9 cellular contexts compared by ENCODE assay signal in the genomic region with DNA sequence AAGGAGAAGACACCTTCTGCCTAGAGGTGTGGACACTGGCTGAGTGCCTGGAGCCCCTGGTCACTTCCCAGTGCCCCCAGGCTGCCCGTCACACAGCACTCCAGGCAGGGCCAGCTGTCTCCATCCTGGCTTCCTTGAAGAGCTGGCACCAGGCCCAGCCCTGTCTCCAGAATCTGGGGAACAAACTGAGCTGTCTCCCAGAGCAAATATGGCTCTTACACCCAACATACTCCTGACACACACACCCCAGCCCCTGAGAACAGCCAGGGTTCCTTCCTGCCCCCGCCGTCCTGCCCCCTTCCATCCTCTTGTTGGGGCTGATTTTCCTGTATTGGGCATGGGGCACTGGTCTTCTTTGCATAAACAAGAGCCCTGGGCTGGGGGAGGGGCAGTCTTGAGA. TPM values are rescaled to one million over a fixed set of nuclear protein-coding genes. Genes with fewer than 3 reads are reported as not detected.
A peak's percentile ranks its signal among the peaks of the same experiment; 100 is the strongest.
DNase-seq lines count a peak whose midpoint lies in the region; ATAC-seq and TF ChIP-seq lines count a peak whose summit lies in the region.
"Had no signal": no experiment of that assay in that cellular context is flagged by ENCODE, and none has a peak within 500 bp of the region (broad histone marks: within the 10 kb centered on the region; RNA-seq: fewer than 3 reads in every experiment).

No MANE protein-coding gene starts in this region.

- TF ChIP-seq CTCF in upper lobe of right lung (IDR thresholded peaks at IDR 0.05): no peak

- ATAC-seq in Right ventricle myocardium inferior (peak; percentile 34), upper lobe of right lung (peak; percentile 3)

- intact Hi-C loops in Right ventricle myocardium inferior (cut with DNase I) (no loop called here), cardiac septum (cut with DNase I) (no loop called here), upper lobe of right lung (cut with DNase I) (no loop called here)

- DNase-seq in Right ventricle myocardium inferior (ENCODE audit: missing footprints) (no peak), cardiac septum (ENCODE audit: low spot score) (no peak), medulla oblongata (ENCODE audit: extremely low spot score) (peak; percentile 72), upper lobe of right lung (no peak), SK-N-DZ (ENCODE audit: low spot score) (no peak), RKO (ENCODE audit: low spot score) (no peak)
- DNase-seq in stimulated activated CD4-positive, alpha-beta T cell treated with anti-CD3 and anti-CD28 coated beads, Interleukin-2, amount 100 ng/mL, for 24 hours: no peak
- DNase-seq: DMS53 had no signal

- H3K36me3 ChIP-seq in upper lobe of right lung: no peaks in the 10 kb centered on the region

- H3K4me1 ChIP-seq in upper lobe of right lung: peaks cover 48% of the 10 kb centered on the region

- H3K27ac ChIP-seq in angular gyrus (ENCODE audit: low read depth, low read length) (peak overlapping the region; percentile 74), upper lobe of right lung (no peak overlapping the region)

- no peaks in the 10 kb centered on the region for H3K9me3 ChIP-seq in upper lobe of right lung

- no peaks in the 10 kb centered on the region for H3K27me3 ChIP-seq in upper lobe of right lung

- H3K4me3 ChIP-seq in upper lobe of right lung: no peak overlapping the region

RNA-seq across cellular contexts. Expression of a gene that starts 9.1 kb away (rescaled TPM):
- total RNA-seq in Right ventricle myocardium inferior (15.9 TPM), cardiac septum (10.1 TPM), upper lobe of right lung (28.4 TPM)
- polyA plus RNA-seq in SK-N-DZ (2014; cell fraction: cytosol; rRNA removed): 25.8 and 39.1 TPM in 2 replicates
- polyA plus RNA-seq in SK-N-DZ (2014; cell fraction: nucleus; rRNA removed): 15.7 and 16.5 TPM in 2 replicates

RNA-seq across cellular contexts. Expression of a gene that starts 18.6 kb away (rescaled TPM):
- total RNA-seq in Right ventricle myocardium inferior: 19.4 TPM
- total RNA-seq in cardiac septum: 27.6 TPM
- total RNA-seq in upper lobe of right lung: 40.8 TPM
- 71.2 and 88.7 TPM in 2 replicates for polyA plus RNA-seq in SK-N-DZ (2014; cell fraction: cytosol; rRNA removed)
- 564 and 609 TPM in 2 replicates for polyA plus RNA-seq in SK-N-DZ (2014; cell fraction: nucleus; rRNA removed)

RNA-seq across cellular contexts. Expression of a gene that starts 20.4 kb away (rescaled TPM):
- 2.6 TPM for total RNA-seq in Right ventricle myocardium inferior
- total RNA-seq in cardiac septum: 0.94 TPM
- 6.8 TPM for total RNA-seq in upper lobe of right lung
- polyA plus RNA-seq in SK-N-DZ (2014; cell fraction: cytosol; rRNA removed): 0.08 and 0.16 TPM in 2 replicates
- polyA plus RNA-seq in SK-N-DZ (2014; cell fraction: nucleus; rRNA removed): 0.30 TPM in 2 replicates

RNA-seq across cellular contexts. Expression of a gene that starts 44.8 kb away (rescaled TPM):
- total RNA-seq in Right ventricle myocardium inferior (0.35 TPM), cardiac septum (0.46 TPM), upper lobe of right lung (38.0 TPM)
- not detected in 2 replicates for polyA plus RNA-seq in SK-N-DZ (2014; cell fraction: cytosol; rRNA removed)
- not detected in 2 replicates for polyA plus RNA-seq in SK-N-DZ (2014; cell fraction: nucleus; rRNA removed)
